In the genomic region with DNA sequence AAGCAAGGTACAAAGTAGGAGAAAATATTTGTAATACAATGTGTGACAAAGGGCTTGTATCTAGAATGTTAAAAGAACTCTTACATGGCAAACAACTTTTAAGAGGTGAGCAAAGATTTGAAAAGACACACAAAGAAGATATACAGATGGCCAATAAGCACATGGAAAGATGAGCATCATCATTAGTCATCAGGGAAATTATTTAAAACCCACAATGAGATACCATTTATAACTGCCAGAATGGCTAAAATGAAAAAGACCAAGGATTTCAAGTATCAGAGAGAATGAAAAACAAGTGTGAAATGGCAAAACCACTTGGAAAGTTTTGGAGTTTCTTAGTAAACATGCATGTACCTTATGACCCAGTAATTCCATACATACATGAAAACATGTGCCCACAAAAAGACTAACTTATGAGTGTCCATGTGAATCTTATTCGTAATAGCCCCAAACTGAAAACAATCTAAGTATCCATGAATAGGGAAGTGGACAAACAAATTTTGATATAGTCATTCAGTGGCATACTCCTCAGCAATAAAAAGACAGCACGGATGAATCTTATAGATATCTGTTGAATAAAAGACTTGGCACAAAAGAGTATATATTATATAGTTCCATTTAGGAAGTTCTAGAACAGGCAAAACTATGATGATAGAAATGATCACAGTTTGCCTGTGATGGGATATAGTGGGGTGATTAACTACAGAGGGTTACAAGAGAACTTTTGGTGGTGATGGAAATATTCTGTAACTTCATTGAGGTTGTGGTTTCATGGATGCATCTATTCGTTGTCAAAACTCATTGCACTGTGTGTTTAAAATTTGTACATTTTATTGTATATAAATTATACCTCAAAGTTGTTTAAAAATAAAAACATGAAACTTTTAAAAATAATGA, we compare ENCODE assay signal across 1 cellular context.
TF ChIP-seq lines count a peak whose summit lies in the region.

No MANE protein-coding gene starts in this region.

TF ChIP-seq in HepG2, 621 proteins besides CTCF, POLR2A, EP300 and RAD21:
- TF ChIP-seq, protein P1, sequence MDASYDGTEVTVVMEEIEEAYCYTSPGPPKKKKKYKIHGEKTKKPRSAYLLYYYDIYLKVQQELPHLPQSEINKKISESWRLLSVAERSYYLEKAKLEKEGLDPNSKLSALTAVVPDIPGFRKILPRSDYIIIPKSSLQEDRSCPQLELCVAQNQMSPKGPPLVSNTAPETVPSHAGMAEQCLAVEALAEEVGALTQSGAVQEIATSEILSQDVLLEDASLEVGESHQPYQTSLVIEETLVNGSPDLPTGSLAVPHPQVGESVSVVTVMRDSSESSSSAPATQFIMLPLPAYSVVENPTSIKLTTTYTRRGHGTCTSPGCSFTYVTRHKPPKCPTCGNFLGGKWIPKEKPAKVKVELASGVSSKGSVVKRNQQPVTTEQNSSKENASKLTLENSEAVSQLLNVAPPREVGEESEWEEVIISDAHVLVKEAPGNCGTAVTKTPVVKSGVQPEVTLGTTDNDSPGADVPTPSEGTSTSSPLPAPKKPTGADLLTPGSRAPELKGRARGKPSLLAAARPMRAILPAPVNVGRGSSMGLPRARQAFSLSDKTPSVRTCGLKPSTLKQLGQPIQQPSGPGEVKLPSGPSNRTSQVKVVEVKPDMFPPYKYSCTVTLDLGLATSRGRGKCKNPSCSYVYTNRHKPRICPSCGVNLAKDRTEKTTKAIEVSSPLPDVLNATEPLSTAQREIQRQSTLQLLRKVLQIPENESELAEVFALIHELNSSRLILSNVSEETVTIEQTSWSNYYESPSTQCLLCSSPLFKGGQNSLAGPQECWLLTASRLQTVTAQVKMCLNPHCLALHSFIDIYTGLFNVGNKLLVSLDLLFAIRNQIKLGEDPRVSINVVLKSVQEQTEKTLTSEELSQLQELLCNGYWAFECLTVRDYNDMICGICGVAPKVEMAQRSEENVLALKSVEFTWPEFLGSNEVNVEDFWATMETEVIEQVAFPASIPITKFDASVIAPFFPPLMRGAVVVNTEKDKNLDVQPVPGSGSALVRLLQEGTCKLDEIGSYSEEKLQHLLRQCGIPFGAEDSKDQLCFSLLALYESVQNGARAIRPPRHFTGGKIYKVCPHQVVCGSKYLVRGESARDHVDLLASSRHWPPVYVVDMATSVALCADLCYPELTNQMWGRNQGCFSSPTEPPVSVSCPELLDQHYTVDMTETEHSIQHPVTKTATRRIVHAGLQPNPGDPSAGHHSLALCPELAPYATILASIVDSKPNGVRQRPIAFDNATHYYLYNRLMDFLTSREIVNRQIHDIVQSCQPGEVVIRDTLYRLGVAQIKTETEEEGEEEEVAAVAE (CRISPR knock-in tag; IDR thresholded peaks at IDR 0.05; ENCODE audit: borderline replicate concordance), result no peak
- TF ChIP-seq CC2D1A (CRISPR knock-in tag; IDR thresholded peaks at IDR 0.05), result no peak
- no peak for TF ChIP-seq MYNN (CRISPR knock-in tag; IDR thresholded peaks at IDR 0.05; ENCODE audit: low read depth)
- TF ChIP-seq, protein P2, sequence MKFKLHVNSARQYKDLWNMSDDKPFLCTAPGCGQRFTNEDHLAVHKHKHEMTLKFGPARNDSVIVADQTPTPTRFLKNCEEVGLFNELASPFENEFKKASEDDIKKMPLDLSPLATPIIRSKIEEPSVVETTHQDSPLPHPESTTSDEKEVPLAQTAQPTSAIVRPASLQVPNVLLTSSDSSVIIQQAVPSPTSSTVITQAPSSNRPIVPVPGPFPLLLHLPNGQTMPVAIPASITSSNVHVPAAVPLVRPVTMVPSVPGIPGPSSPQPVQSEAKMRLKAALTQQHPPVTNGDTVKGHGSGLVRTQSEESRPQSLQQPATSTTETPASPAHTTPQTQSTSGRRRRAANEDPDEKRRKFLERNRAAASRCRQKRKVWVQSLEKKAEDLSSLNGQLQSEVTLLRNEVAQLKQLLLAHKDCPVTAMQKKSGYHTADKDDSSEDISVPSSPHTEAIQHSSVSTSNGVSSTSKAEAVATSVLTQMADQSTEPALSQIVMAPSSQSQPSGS (CRISPR knock-in tag; IDR thresholded peaks at IDR 0.05), result no peak
- TF ChIP-seq ELF3 (CRISPR knock-in tag; IDR thresholded peaks at IDR 0.05), result no peak
